Comparison of ENCODE assay signal across 1 cellular context in genomic region chr1:208219659-208220282, GRCh38.
A peak's percentile ranks its signal among the peaks of the same experiment; 100 is the strongest.
TF ChIP-seq lines count a peak whose summit lies in the region.

No MANE protein-coding gene starts in this region.

TF ChIP-seq in K562, 482 proteins besides CTCF, POLR2A, EP300 and RAD21 (continued from another document and continues in another):
- no peak for TF ChIP-seq HDAC6 (IDR thresholded peaks at IDR 0.05; ENCODE audit: low read depth, low read length)
- peak; percentile 83 for TF ChIP-seq HDAC3 (IDR thresholded peaks at IDR 0.05; ENCODE audit: borderline replicate concordance, partially characterized antibody)
- peak; percentile 93 for TF ChIP-seq TEAD4 (IDR thresholded peaks at IDR 0.05; ENCODE audit: low read length)
- TF ChIP-seq TEAD4 (CRISPR knock-in tag; IDR thresholded peaks at IDR 0.05; ENCODE audit: borderline replicate concordance), result no peak
- TF ChIP-seq THRB (CRISPR knock-in tag; conservative IDR thresholded peaks at IDR 0.05), result 0 out of 2 replicates have a peak, but pooled peaks have one; percentile 51
- no peak; the same call in 1 of the 2 replicates for TF ChIP-seq MXI1 (IDR thresholded peaks at IDR 0.05; ENCODE audit: low read depth, low read length)
- no peak for TF ChIP-seq NR0B1 (IDR thresholded peaks at IDR 0.05; ENCODE audit: partially characterized antibody)
- TF ChIP-seq CHAMP1 (IDR thresholded peaks at IDR 0.05), result no peak
- no peak for TF ChIP-seq ZNF146 (CRISPR knock-in tag; IDR thresholded peaks at IDR 0.05; ENCODE audit: unreplicated experiment)
- no peak for TF ChIP-seq EWSR1 (IDR thresholded peaks at IDR 0.05; ENCODE audit: borderline replicate concordance, low read depth, partially characterized antibody)
- no peak for TF ChIP-seq ARID4B (CRISPR knock-in tag; IDR thresholded peaks at IDR 0.05)
- TF ChIP-seq TSHZ1 (CRISPR knock-in tag; IDR thresholded peaks at IDR 0.05), result no peak
- no peak for TF ChIP-seq CHCHD3 (CRISPR knock-in tag; IDR thresholded peaks at IDR 0.05)
- no peak for TF ChIP-seq HSF4 (CRISPR knock-in tag; IDR thresholded peaks at IDR 0.05; ENCODE audit: borderline replicate concordance)
- TF ChIP-seq CBX1 (IDR thresholded peaks at IDR 0.05; ENCODE audit: low read depth), result no peak
- TF ChIP-seq MTA1 (IDR thresholded peaks at IDR 0.05; ENCODE audit: borderline replicate concordance), result peak; percentile 62; the same call in 1 of the 2 replicates
- TF ChIP-seq RBM17 (IDR thresholded peaks at IDR 0.05; ENCODE audit: borderline replicate concordance, low read depth, low read length), result no peak
- no peak for TF ChIP-seq THAP7 (CRISPR knock-in tag; IDR thresholded peaks at IDR 0.05)
- no peak for TF ChIP-seq PCBP1 (IDR thresholded peaks at IDR 0.05; ENCODE audit: low read depth, low read length, poor library complexity, severe bottlenecking)
- TF ChIP-seq ETV6 (IDR thresholded peaks at IDR 0.05; ENCODE audit: borderline replicate concordance in 1 of 2, low read depth in 2 of 2, low read length in 1 of 2), result peak; percentile 22 to 86; a peak in 3 of 4 replicates
- no peak for TF ChIP-seq ETV6 (CRISPR knock-in tag; IDR thresholded peaks at IDR 0.05; ENCODE audit: borderline replicate concordance)
- peak; percentile 90 for TF ChIP-seq HMBOX1 (IDR thresholded peaks at IDR 0.05)
- TF ChIP-seq ZSCAN32 (CRISPR knock-in tag; IDR thresholded peaks at IDR 0.05), result no peak
- no peak; the same call in 1 of the 2 replicates for TF ChIP-seq NR2C1 (IDR thresholded peaks at IDR 0.05)
- peak; percentile 4 for TF ChIP-seq NR2C1 (tag; IDR thresholded peaks at IDR 0.05)
- TF ChIP-seq GMEB1 (CRISPR knock-in tag; IDR thresholded peaks at IDR 0.05), result no peak
- TF ChIP-seq ZBTB33 (CRISPR knock-in tag; IDR thresholded peaks at IDR 0.05), result peak; percentile 27; the same call in 1 of the 2 replicates
- no peak for TF ChIP-seq ZNF253 (CRISPR knock-in tag; conservative IDR thresholded peaks at IDR 0.05)
- TF ChIP-seq HMGXB4 (CRISPR knock-in tag; IDR thresholded peaks at IDR 0.05), result no peak
- no peak; the same call in none of the 2 replicates for TF ChIP-seq NFRKB (IDR thresholded peaks at IDR 0.05; ENCODE audit: low read depth)
- TF ChIP-seq SMARCC2 (IDR thresholded peaks at IDR 0.05; ENCODE audit: low read depth), result peak; percentile 88
- no peak for TF ChIP-seq ZNF232 (CRISPR knock-in tag; IDR thresholded peaks at IDR 0.05)
- TF ChIP-seq JUNB (CRISPR knock-in tag; conservative IDR thresholded peaks at IDR 0.05), result no peak
- no peak for TF ChIP-seq SAP30 (IDR thresholded peaks at IDR 0.05; ENCODE audit: borderline replicate concordance, insufficient read depth, low read depth, low read length, poor library complexity, severe bottlenecking)
- TF ChIP-seq CREM (IDR thresholded peaks at IDR 0.05; ENCODE audit: low read depth), result peak; percentile 43; the same call in 1 of the 2 replicates
- peak; percentile 94 for TF ChIP-seq DPF2 (IDR thresholded peaks at IDR 0.05)
- no peak for TF ChIP-seq ERF (CRISPR knock-in tag; IDR thresholded peaks at IDR 0.05)
- TF ChIP-seq NR2C2 (CRISPR knock-in tag; IDR thresholded peaks at IDR 0.05), result no peak
- peak; percentile 81 for TF ChIP-seq NR2C2 (tag; IDR thresholded peaks at IDR 0.05)
- no peak for TF ChIP-seq ZNF436 (CRISPR knock-in tag; IDR thresholded peaks at IDR 0.05)
